ENCODE assay signal across 30 cellular contexts in genomic region chr22:49435596-49435995, GRCh38.
"Had no signal": no experiment of that assay in that cellular context is flagged by ENCODE, and none has a peak within 500 bp of the region (broad histone marks: within the 10 kb centered on the region; RNA-seq: fewer than 3 reads in every experiment).

No MANE protein-coding gene starts in this region.

- H3K27me3 Mint-ChIP-seq: stimulated activated memory B cell treated with anti-CD40 and anti-IgM and Interleukin-4, amounts not matched to agents 10 μg/mL and 1 μg/mL and 100 μg/mL, for 72 hours had no signal

- H3K9ac ChIP-seq: neural progenitor cell, parathyroid adenoma had no signal

- H3K4me2 ChIP-seq: neural progenitor cell, smooth muscle cell had no signal

- H3K27ac Mint-ChIP-seq: naive thymus-derived CD4-positive, alpha-beta T cell; natural killer cell; nephron; neural progenitor cell; progenitor cell of endocrine pancreas; stimulated activated memory B cell treated with anti-CD40 and anti-IgM and Interleukin-4, amounts not matched to agents 10 μg/mL and 1 μg/mL and 100 μg/mL, for 72 hours; stimulated activated naive CD8-positive, alpha-beta T cell treated with anti-CD3 and anti-CD28 coated beads, Interleukin-15, Interleukin-2, amounts not matched to agents 100 ng/mL and 50 ng/mL, for 24 hours had no signal

- ATAC-seq: naive thymus-derived CD4-positive, alpha-beta T cell; natural killer cell; psoas muscle; right cardiac atrium; right lobe of liver; stimulated activated memory B cell treated with anti-CD40 and anti-IgM and Interleukin-4, amounts not matched to agents 10 μg/mL and 1 μg/mL and 100 μg/mL, for 72 hours had no signal

- H3K27ac ChIP-seq: neural progenitor cell, neutrophil, ovary, parathyroid adenoma, psoas muscle, right lobe of liver, skin epidermis, spleen, stomach, thoracic aorta, thyroid gland, tibial nerve, upper lobe of left lung, vagina had no signal

- DNase-seq: naive thymus-derived CD4-positive, alpha-beta T cell; natural killer cell; nucleus accumbens; ovary; psoas muscle; right cardiac atrium; spleen; stimulated activated CD4-positive, alpha-beta T cell treated with anti-CD3 and anti-CD28 coated beads, Interleukin-12 subunit alpha, Interleukin-12 subunit beta, amount 100 ng/mL, for 4 hours; stimulated activated CD4-positive, alpha-beta T cell treated with anti-CD3 and anti-CD28 coated beads, Interleukin-1b, Interleukin-23, amount 100 ng/mL, for 48 hours; stimulated activated CD4-positive, alpha-beta T cell treated with anti-CD3 and anti-CD28 coated beads, Interleukin-4, amount 100 ng/mL, for 1 hour; stimulated activated CD4-positive, alpha-beta T cell treated with anti-CD3 and anti-CD28 coated beads, Interleukin-4, amount 100 ng/mL, for 4 hours; stimulated activated CD8-positive, alpha-beta memory T cell treated with anti-CD3 and anti-CD28 coated beads, Interleukin-4, amount 100 ng/mL, for 48 hours; stimulated activated naive CD4-positive, alpha-beta T cell; stomach; thyroid gland; trophoblast cell; upper lobe of left lung had no signal

- H3K79me2 ChIP-seq: parathyroid adenoma had no signal

- H3K36me3 Mint-ChIP-seq: natural killer cell, neural progenitor cell had no signal

- H3K36me3 ChIP-seq: neural progenitor cell, neutrophil, ovary, right lobe of liver, stomach, thoracic aorta, thyroid gland, tibial nerve, upper lobe of left lung, vagina had no signal

- H3K4me1 Mint-ChIP-seq: naive thymus-derived CD4-positive, alpha-beta T cell; natural killer cell; nephron; stimulated activated memory B cell treated with anti-CD40 and anti-IgM and Interleukin-4, amounts not matched to agents 10 μg/mL and 1 μg/mL and 100 μg/mL, for 72 hours had no signal

- H3K27me3 ChIP-seq: neural progenitor cell, ovary, right lobe of liver, thyroid gland, tibial nerve, upper lobe of left lung, vagina had no signal

- H3K4me3 Mint-ChIP-seq: naive thymus-derived CD4-positive, alpha-beta T cell; natural killer cell; nephron; neural progenitor cell; stimulated activated memory B cell treated with anti-CD40 and anti-IgM and Interleukin-4, amounts not matched to agents 10 μg/mL and 1 μg/mL and 100 μg/mL, for 72 hours; stimulated activated naive CD8-positive, alpha-beta T cell treated with anti-CD3 and anti-CD28 coated beads, Interleukin-15, Interleukin-2, amounts not matched to agents 100 ng/mL and 50 ng/mL, for 24 hours had no signal

- H3K9me3 ChIP-seq: neutrophil, ovary, psoas muscle, right lobe of liver, thyroid gland, vagina had no signal

- H3K9me3 Mint-ChIP-seq: natural killer cell; stimulated activated naive CD8-positive, alpha-beta T cell treated with anti-CD3 and anti-CD28 coated beads, Interleukin-15, Interleukin-2, amounts not matched to agents 100 ng/mL and 50 ng/mL, for 24 hours had no signal

- H3K4me1 ChIP-seq: neural progenitor cell, parathyroid adenoma, psoas muscle, right lobe of liver, spleen, stomach, thyroid gland, tibial nerve, upper lobe of left lung, vagina had no signal

- H2AFZ ChIP-seq: neural progenitor cell, parathyroid adenoma had no signal

- H3K4me3 ChIP-seq: neural progenitor cell, ovary, psoas muscle, right lobe of liver, skin epidermis, smooth muscle cell, spleen, stomach, thoracic aorta, thyroid gland, tibial nerve, upper lobe of left lung, vagina had no signal
